ENCODE assay signal across 12 cellular contexts in genomic region chr18:54284535-54284934, GRCh38. TPM values are rescaled to one million over a fixed set of nuclear protein-coding genes. Genes with fewer than 3 reads are reported as not detected.
A peak's percentile ranks its signal among the peaks of the same experiment; 100 is the strongest.
DNase-seq lines count a peak whose midpoint lies in the region; ATAC-seq and TF ChIP-seq lines count a peak whose summit lies in the region.
"Had no signal": no experiment of that assay in that cellular context is flagged by ENCODE, and none has a peak within 500 bp of the region (broad histone marks: within the 10 kb centered on the region; RNA-seq: fewer than 3 reads in every experiment).

No MANE protein-coding gene starts in this region.

- peak; percentile 65 to 74 for ATAC-seq in natural killer cell treated with Interleukin-12 subunit alpha and Interleukin-12 subunit beta and Interleukin-15 and Interleukin-18, amount 100 ng/mL, for 72 hours
- ATAC-seq in natural killer cell (no peak), HG02623 (IDR thresholded peaks at IDR 0.05; ENCODE audit: unreplicated experiment) (peak; percentile 31), HG03558 (IDR thresholded peaks at IDR 0.05; ENCODE audit: extremely low read depth, unreplicated experiment) (peak; percentile 16)

- H3K4me3 Mint-ChIP-seq in natural killer cell treated with Interleukin-12 subunit alpha and Interleukin-12 subunit beta and Interleukin-15 and Interleukin-18, amount 100 ng/mL, for 72 hours: peak overlapping the region; percentile 42
- H3K4me3 Mint-ChIP-seq in natural killer cell: no peak overlapping the region

- POLR2A ChIA-PET in A673 (lab: Charles Lee; ENCODE audit: low non-redundant PET) (no interaction called here), GM10248 (lab: Yijun Ruan, JAX) (interaction anchor here (0.7 kb wide), 1 partner anchor 8 kb away, joined by 3 read pairs; no protein-coding TSS in a partner anchor)

- TF ChIP-seq CTCF in natural killer cell (IDR thresholded peaks at IDR 0.05): no peak
- TF ChIP-seq CTCF in A673 (conservative IDR thresholded peaks at IDR 0.05; ENCODE audit: low read depth, low read length): no peak
- no peak for TF ChIP-seq CTCF in GM10248 (IDR thresholded peaks at IDR 0.05; ENCODE audit: control extremely low read depth, extremely low read depth, low read depth, missing control alignments)

- peaks cover 11 to 21% of the 10 kb centered on the region in 2 donors for H3K4me1 Mint-ChIP-seq in natural killer cell treated with Interleukin-12 subunit alpha and Interleukin-12 subunit beta and Interleukin-15 and Interleukin-18, amount 100 ng/mL, for 72 hours (ENCODE audit: low read depth in 2 of 2)
- no peaks in the 10 kb centered on the region for H3K4me1 Mint-ChIP-seq in natural killer cell

- peaks cover 25% of the 10 kb centered on the region for H3K36me3 Mint-ChIP-seq in natural killer cell treated with Interleukin-12 subunit alpha and Interleukin-12 subunit beta and Interleukin-15 and Interleukin-18, amount 100 ng/mL, for 72 hours
- peaks cover 37% of the 10 kb centered on the region for H3K36me3 Mint-ChIP-seq in natural killer cell

- peak overlapping the region; percentile 32 to 80 for H3K27ac Mint-ChIP-seq in natural killer cell treated with Interleukin-12 subunit alpha and Interleukin-12 subunit beta and Interleukin-15 and Interleukin-18, amount 100 ng/mL, for 72 hours
- H3K27ac Mint-ChIP-seq in natural killer cell: no peak overlapping the region

- H3K4me1 ChIP-seq in A673 (ENCODE audit: insufficient read depth, low read length, poor library complexity, severe bottlenecking): no peaks in the 10 kb centered on the region
- H3K4me1 ChIP-seq: BLaER1 treated with 17β-estradiol and CSF1 and Interleukin-3, amounts not matched to agents 10 nM and 100 nM had no signal

- H3K4me3 ChIP-seq in A673 (ENCODE audit: low read depth, low read length, poor library complexity, severe bottlenecking): no peak overlapping the region
- H3K4me3 ChIP-seq: BLaER1 treated with 17β-estradiol and CSF1 and Interleukin-3, amounts not matched to agents 10 nM and 100 nM; esophagus squamous epithelium had no signal

- no peaks in the 10 kb centered on the region for H3K27me3 Mint-ChIP-seq in natural killer cell treated with Interleukin-12 subunit alpha and Interleukin-12 subunit beta and Interleukin-15 and Interleukin-18, amount 100 ng/mL, for 72 hours
- H3K27me3 Mint-ChIP-seq in natural killer cell (ENCODE audit: low read depth in 2 of 2): no peaks in the 10 kb centered on the region

- H3K9me3 Mint-ChIP-seq in natural killer cell treated with Interleukin-12 subunit alpha and Interleukin-12 subunit beta and Interleukin-15 and Interleukin-18, amount 100 ng/mL, for 72 hours: no peaks in the 10 kb centered on the region
- no peaks in the 10 kb centered on the region for H3K9me3 Mint-ChIP-seq in natural killer cell

- H3K36me3 ChIP-seq in A673 (ENCODE audit: insufficient read depth, low read length, poor library complexity, severe bottlenecking): peaks cover 53% of the 10 kb centered on the region

- CTCF ChIA-PET in A673 (lab: Charles Lee) (no interaction called here), GM10248 (lab: Yijun Ruan, JAX) (interaction anchor here (1.1 to 3.2 kb wide), 5 partner anchors 13 to 73 kb away, joined by 3 to 27 read pairs (median 4); partner anchors contain the start of genes C18orf54 and STARD6)

- no peak overlapping the region for H3K27ac ChIP-seq in A673 (ENCODE audit: low read depth, low read length, poor library complexity, severe bottlenecking)
- H3K27ac ChIP-seq: BLaER1 treated with 17β-estradiol and CSF1 and Interleukin-3, amounts not matched to agents 10 nM and 100 nM had no signal

- BruUV-seq in A673 (replicated peaks; lab: Mats Ljungman, UMichigan): no TSS peak

- DNase-seq in natural killer cell treated with Interleukin-12 subunit alpha and Interleukin-12 subunit beta and Interleukin-15 and Interleukin-18, amount 100 ng/mL, for 72 hours (ENCODE audit: low spot score): no peak
- no peak for DNase-seq in natural killer cell
- DNase-seq in A673 (ENCODE audit: low spot score): no peak
- no peak for DNase-seq in GM10248 (ENCODE audit: extremely low spot score)
- no peak for DNase-seq in GM03348 (ENCODE audit: low spot score)
- no peak for DNase-seq in HCEC 1CT
- DNase-seq: esophagus squamous epithelium, GOT3, NCI-H146 had no signal

- no peaks in the 10 kb centered on the region for H3K27me3 ChIP-seq in A673 (replicated peaks; ENCODE audit: insufficient read depth, low read depth, low read length, poor library complexity)
- H3K27me3 ChIP-seq: BLaER1 treated with 17β-estradiol and CSF1 and Interleukin-3, amounts not matched to agents 10 nM and 100 nM; esophagus squamous epithelium had no signal

- H3K9me3 ChIP-seq in A673 (ENCODE audit: low read depth, low read length, poor library complexity, severe bottlenecking): peaks cover 7% of the 10 kb centered on the region
- H3K9me3 ChIP-seq: esophagus squamous epithelium had no signal

- intact Hi-C loops in natural killer cell (cut with micrococcal nuclease) (no loop called here), A673 (cut with micrococcal nuclease; ENCODE audit: unreplicated experiment) (no loop called here)

RNA-seq across cellular contexts. Expression of gene POLI, which starts 15.2 kb away (rescaled TPM):
- total RNA-seq in natural killer cell treated with Interleukin-12 subunit alpha and Interleukin-12 subunit beta and Interleukin-15 and Interleukin-18, amount 100 ng/mL, for 72 hours: 10 to 100 TPM; 11.4 to 18.7 TPM
- 10 to 100 TPM; 20.0 to 31.3 (median 23.9) TPM for total RNA-seq in natural killer cell
- 33.6 and 35.6 TPM in 2 replicates for total RNA-seq in A673 (2021)

Comparison
In these comparisons a context has a peak if more than half of its experiments do, and no peak if none do; other contexts are left out.
1. ATAC-seq: peak in natural killer cell treated with Interleukin-12 subunit alpha and Interleukin-12 subunit beta and Interleukin-15 and Interleukin-18, amount 100 ng/mL, for 72 hours (2 of 2), HG02623 (single experiment) and HG03558 (single experiment); none in natural killer cell (0 of 3).
2. H3K27ac Mint-ChIP-seq: peak in natural killer cell treated with Interleukin-12 subunit alpha and Interleukin-12 subunit beta and Interleukin-15 and Interleukin-18, amount 100 ng/mL, for 72 hours (2 of 2); none in natural killer cell (0 of 2).